In the genomic region with DNA sequence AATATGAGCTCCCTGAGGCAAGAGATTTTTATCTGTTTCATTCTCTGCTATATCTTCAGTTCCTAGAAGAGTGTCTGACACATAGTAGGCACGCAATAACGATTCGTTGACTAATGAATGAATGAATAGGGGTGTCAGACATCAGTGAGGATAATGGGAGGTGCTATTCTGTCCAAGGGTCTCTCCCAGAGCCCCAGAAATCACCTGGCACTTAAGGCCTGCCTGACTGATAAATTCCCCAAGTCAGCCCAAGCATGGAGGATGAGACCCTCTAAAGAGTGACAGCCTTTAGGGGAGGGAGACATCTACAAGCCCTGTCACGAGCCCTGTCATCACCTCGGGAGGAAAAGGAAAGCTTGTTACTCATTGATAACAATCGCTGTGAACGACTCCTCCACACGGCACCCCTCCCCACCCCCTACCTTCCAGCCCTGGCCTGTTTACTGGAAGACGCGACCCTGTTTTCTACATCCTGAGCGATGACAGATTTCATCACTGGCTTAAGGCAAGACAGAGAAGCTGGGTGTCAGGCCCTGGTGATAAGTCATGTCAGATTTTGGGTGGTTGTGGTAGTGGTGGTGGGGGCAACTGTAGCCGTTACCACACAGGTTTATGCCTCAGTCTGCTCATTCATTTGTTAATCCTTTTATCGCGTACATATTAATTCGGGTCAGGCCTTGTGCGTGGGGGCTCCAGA, we compare ENCODE assay signal across 1 cellular context.
TF ChIP-seq lines count a peak whose summit lies in the region.

No MANE protein-coding gene starts in this region.

TF ChIP-seq in K562, 482 proteins besides CTCF, POLR2A, EP300 and RAD21 (continued from another document and continues in another):
- 0 out of 2 replicates have a peak, but pooled peaks have one; percentile 54 for TF ChIP-seq KAT7 (CRISPR knock-in tag; IDR thresholded peaks at IDR 0.05; ENCODE audit: borderline replicate concordance)
- no peak for TF ChIP-seq PREB (CRISPR knock-in tag; IDR thresholded peaks at IDR 0.05)
- peak; percentile 93; the same call in 1 of the 2 replicates for TF ChIP-seq ZBTB7A (IDR thresholded peaks at IDR 0.05; ENCODE audit: borderline replicate concordance, control insufficient read depth, low read depth, low read length)
- no peak for TF ChIP-seq THAP7 (CRISPR knock-in tag; IDR thresholded peaks at IDR 0.05)
- TF ChIP-seq, protein P1, sequence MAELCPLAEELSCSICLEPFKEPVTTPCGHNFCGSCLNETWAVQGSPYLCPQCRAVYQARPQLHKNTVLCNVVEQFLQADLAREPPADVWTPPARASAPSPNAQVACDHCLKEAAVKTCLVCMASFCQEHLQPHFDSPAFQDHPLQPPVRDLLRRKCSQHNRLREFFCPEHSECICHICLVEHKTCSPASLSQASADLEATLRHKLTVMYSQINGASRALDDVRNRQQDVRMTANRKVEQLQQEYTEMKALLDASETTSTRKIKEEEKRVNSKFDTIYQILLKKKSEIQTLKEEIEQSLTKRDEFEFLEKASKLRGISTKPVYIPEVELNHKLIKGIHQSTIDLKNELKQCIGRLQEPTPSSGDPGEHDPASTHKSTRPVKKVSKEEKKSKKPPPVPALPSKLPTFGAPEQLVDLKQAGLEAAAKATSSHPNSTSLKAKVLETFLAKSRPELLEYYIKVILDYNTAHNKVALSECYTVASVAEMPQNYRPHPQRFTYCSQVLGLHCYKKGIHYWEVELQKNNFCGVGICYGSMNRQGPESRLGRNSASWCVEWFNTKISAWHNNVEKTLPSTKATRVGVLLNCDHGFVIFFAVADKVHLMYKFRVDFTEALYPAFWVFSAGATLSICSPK (IDR thresholded peaks at IDR 0.05; ENCODE audit: borderline replicate concordance) = no peak
- 0 out of 2 replicates have a peak, but pooled peaks have one; percentile 9 for TF ChIP-seq NR2C2 (CRISPR knock-in tag; IDR thresholded peaks at IDR 0.05)
- TF ChIP-seq NR2C2 (tag; IDR thresholded peaks at IDR 0.05) = peak; percentile 83
- TF ChIP-seq ZNF780A (CRISPR knock-in tag; IDR thresholded peaks at IDR 0.05) = no peak
- peak in 1 of 2 experiments; percentile 75; a peak in 2 of 4 replicates for TF ChIP-seq ETV6 (IDR thresholded peaks at IDR 0.05; ENCODE audit: borderline replicate concordance in 1 of 2, low read depth in 2 of 2, low read length in 1 of 2)
- TF ChIP-seq ETV6 (CRISPR knock-in tag; IDR thresholded peaks at IDR 0.05; ENCODE audit: borderline replicate concordance) = no peak
- TF ChIP-seq MYC (IDR thresholded peaks at IDR 0.05; ENCODE audit: low read depth, low read length) = peak; percentile 79
- 0 out of 2 replicates have a peak, but pooled peaks have one; percentile 57 for TF ChIP-seq MYC (CRISPR knock-in tag; IDR thresholded peaks at IDR 0.05; ENCODE audit: borderline replicate concordance, low read depth)
- TF ChIP-seq NFYB (IDR thresholded peaks at IDR 0.05; ENCODE audit: extremely low read depth, insufficient read length) = no peak
- peak; percentile 98 for TF ChIP-seq SMAD4 (CRISPR knock-in tag; conservative IDR thresholded peaks at IDR 0.05)
- peak; percentile 86 for TF ChIP-seq JUND (IDR thresholded peaks at IDR 0.05; ENCODE audit: borderline replicate concordance, low read depth, low read length)
- TF ChIP-seq JUND (tag; IDR thresholded peaks at IDR 0.05; ENCODE audit: borderline replicate concordance, low read depth, low read length) = peak; percentile 80; the same call in 1 of the 3 replicates
- TF ChIP-seq, protein P2, sequence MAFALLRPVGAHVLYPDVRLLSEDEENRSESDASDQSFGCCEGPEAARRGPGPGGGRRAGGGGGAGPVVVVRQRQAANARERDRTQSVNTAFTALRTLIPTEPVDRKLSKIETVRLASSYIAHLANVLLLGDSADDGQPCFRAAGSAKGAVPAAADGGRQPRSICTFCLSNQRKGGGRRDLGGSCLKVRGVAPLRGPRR (CRISPR knock-in tag; IDR thresholded peaks at IDR 0.05) = no peak
- no peak for TF ChIP-seq BCLAF1 (IDR thresholded peaks at IDR 0.05; ENCODE audit: borderline replicate concordance in 1 of 2, control insufficient read depth in 1 of 2, low read depth in 2 of 2, low read length in 1 of 2)
- no peak for TF ChIP-seq MAFF (IDR thresholded peaks at IDR 0.05; ENCODE audit: low read length)
- no peak for TF ChIP-seq CHD1 (IDR thresholded peaks at IDR 0.05; ENCODE audit: low read length)
- TF ChIP-seq NFE2 (IDR thresholded peaks at IDR 0.05; ENCODE audit: low read depth) = peak; percentile 49
- TF ChIP-seq, protein P3, sequence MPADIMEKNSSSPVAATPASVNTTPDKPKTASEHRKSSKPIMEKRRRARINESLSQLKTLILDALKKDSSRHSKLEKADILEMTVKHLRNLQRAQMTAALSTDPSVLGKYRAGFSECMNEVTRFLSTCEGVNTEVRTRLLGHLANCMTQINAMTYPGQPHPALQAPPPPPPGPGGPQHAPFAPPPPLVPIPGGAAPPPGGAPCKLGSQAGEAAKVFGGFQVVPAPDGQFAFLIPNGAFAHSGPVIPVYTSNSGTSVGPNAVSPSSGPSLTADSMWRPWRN (IDR thresholded peaks at IDR 0.05; ENCODE audit: low read depth) = peak; percentile 96
- TF ChIP-seq ZNF584 (CRISPR knock-in tag; IDR thresholded peaks at IDR 0.05; ENCODE audit: low read depth) = peak; percentile 70; the same call in 1 of the 2 replicates
- no peak for TF ChIP-seq ZBTB8A (IDR thresholded peaks at IDR 0.05; ENCODE audit: partially characterized antibody)
- TF ChIP-seq, protein P4, sequence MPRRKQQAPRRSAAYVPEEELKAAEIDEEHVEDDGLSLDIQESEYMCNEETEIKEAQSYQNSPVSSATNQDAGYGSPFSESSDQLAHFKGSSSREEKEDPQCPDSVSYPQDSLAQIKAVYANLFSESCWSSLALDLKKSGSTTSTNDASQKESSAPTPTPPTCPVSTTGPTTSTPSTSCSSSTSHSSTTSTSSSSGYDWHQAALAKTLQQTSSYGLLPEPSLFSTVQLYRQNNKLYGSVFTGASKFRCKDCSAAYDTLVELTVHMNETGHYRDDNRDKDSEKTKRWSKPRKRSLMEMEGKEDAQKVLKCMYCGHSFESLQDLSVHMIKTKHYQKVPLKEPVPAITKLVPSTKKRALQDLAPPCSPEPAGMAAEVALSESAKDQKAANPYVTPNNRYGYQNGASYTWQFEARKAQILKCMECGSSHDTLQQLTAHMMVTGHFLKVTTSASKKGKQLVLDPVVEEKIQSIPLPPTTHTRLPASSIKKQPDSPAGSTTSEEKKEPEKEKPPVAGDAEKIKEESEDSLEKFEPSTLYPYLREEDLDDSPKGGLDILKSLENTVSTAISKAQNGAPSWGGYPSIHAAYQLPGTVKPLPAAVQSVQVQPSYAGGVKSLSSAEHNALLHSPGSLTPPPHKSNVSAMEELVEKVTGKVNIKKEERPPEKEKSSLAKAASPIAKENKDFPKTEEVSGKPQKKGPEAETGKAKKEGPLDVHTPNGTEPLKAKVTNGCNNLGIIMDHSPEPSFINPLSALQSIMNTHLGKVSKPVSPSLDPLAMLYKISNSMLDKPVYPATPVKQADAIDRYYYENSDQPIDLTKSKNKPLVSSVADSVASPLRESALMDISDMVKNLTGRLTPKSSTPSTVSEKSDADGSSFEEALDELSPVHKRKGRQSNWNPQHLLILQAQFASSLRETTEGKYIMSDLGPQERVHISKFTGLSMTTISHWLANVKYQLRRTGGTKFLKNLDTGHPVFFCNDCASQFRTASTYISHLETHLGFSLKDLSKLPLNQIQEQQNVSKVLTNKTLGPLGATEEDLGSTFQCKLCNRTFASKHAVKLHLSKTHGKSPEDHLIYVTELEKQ (CRISPR knock-in tag; IDR thresholded peaks at IDR 0.05) = peak; percentile 88
- TF ChIP-seq ZNF507 (tag; conservative IDR thresholded peaks at IDR 0.05) = no peak
- TF ChIP-seq POLR2H (tag; IDR thresholded peaks at IDR 0.05; ENCODE audit: low read depth) = no peak
- TF ChIP-seq ZNF408 (CRISPR knock-in tag; IDR thresholded peaks at IDR 0.05; ENCODE audit: low read depth) = no peak
- TF ChIP-seq ZNF347 (CRISPR knock-in tag; IDR thresholded peaks at IDR 0.05; ENCODE audit: low read depth) = no peak
- TF ChIP-seq RNF219 (CRISPR knock-in tag; IDR thresholded peaks at IDR 0.05) = no peak
- no peak for TF ChIP-seq REST (CRISPR knock-in tag; IDR thresholded peaks at IDR 0.05; ENCODE audit: low read depth)
- TF ChIP-seq ZNF133 (CRISPR knock-in tag; IDR thresholded peaks at IDR 0.05) = no peak
- TF ChIP-seq STAT5A (IDR thresholded peaks at IDR 0.05; ENCODE audit: borderline replicate concordance, low read length) = no peak; the same call in 1 of the 2 replicates
- TF ChIP-seq XRCC5 (IDR thresholded peaks at IDR 0.05; ENCODE audit: low read depth, low read length) = no peak
- TF ChIP-seq, protein P5, sequence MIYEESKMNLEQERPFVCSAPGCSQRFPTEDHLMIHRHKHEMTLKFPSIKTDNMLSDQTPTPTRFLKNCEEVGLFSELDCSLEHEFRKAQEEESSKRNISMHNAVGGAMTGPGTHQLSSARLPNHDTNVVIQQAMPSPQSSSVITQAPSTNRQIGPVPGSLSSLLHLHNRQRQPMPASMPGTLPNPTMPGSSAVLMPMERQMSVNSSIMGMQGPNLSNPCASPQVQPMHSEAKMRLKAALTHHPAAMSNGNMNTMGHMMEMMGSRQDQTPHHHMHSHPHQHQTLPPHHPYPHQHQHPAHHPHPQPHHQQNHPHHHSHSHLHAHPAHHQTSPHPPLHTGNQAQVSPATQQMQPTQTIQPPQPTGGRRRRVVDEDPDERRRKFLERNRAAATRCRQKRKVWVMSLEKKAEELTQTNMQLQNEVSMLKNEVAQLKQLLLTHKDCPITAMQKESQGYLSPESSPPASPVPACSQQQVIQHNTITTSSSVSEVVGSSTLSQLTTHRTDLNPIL (CRISPR knock-in tag; IDR thresholded peaks at IDR 0.05) = 0 out of 2 replicates have a peak, but pooled peaks have one; percentile 11
- 0 out of 2 replicates have a peak, but pooled peaks have one; percentile 62 for TF ChIP-seq NFATC3 (IDR thresholded peaks at IDR 0.05)
- TF ChIP-seq KLF10 (CRISPR knock-in tag; IDR thresholded peaks at IDR 0.05) = no peak
